ENCODE assay signal across 24 cellular contexts in genomic region chr11:103552086-103552485, GRCh38.
"Had no signal": no experiment of that assay in that cellular context is flagged by ENCODE, and none has a peak within 500 bp of the region (broad histone marks: within the 10 kb centered on the region; RNA-seq: fewer than 3 reads in every experiment).

No MANE protein-coding gene starts in this region.

- H3K4me1 ChIP-seq: foreskin keratinocyte, parathyroid adenoma, psoas muscle, suprapubic skin, thyroid gland had no signal

- H3K27me3 Mint-ChIP-seq: dendritic cell treated with granulocyte-macrophage colony-stimulating factor and Interleukin-4, amounts not matched to agents 40 ng/mL and 50 ng/mL, for 4 days; type B pancreatic cell had no signal

- H3K27me3 ChIP-seq: foreskin keratinocyte, suprapubic skin, thyroid gland had no signal

- DNase-seq: cerebellar nuclear complex; effector CD4-positive, alpha-beta T cell; endodermal cell; foreskin keratinocyte; immature natural killer cell; kidney; left cardiac atrium; left ventricle myocardium inferior; mesendoderm; naive B cell; occipital lobe; psoas muscle; stimulated activated CD4-positive, alpha-beta T cell treated with anti-CD3 and anti-CD28 coated beads, Interleukin-4, amount 100 ng/mL, for 1 hour; stimulated activated CD8-positive, alpha-beta memory T cell treated with anti-CD3 and anti-CD28 coated beads, Interleukin-4, amount 100 ng/mL, for 48 hours; stimulated activated naive CD8-positive, alpha-beta T cell treated with anti-CD3 and anti-CD28 coated beads, Interleukin-15, Interleukin-2, amounts not matched to agents 100 U/mL and 50 U/mL, for 24 hours; thyroid gland had no signal

- H3K27ac Mint-ChIP-seq: dendritic cell treated with granulocyte-macrophage colony-stimulating factor and Interleukin-4, amounts not matched to agents 40 ng/mL and 50 ng/mL, for 4 days; endodermal cell; immature natural killer cell; naive B cell; nephron; stimulated activated effector memory CD8-positive, alpha-beta T cell treated with anti-CD3 and anti-CD28 coated beads, Interleukin-12 subunit alpha, Interleukin-12 subunit beta, amount 100 ng/mL, for 72 hours; type B pancreatic cell had no signal

- H3K36me3 Mint-ChIP-seq: immature natural killer cell; naive B cell; stimulated activated effector memory CD8-positive, alpha-beta T cell treated with anti-CD3 and anti-CD28 coated beads, Interleukin-12 subunit alpha, Interleukin-12 subunit beta, amount 100 ng/mL, for 72 hours; type B pancreatic cell had no signal

- H3K9me3 Mint-ChIP-seq: dendritic cell treated with granulocyte-macrophage colony-stimulating factor and Interleukin-4, amounts not matched to agents 40 ng/mL and 50 ng/mL, for 4 days; endodermal cell; nephron; stimulated activated effector memory CD8-positive, alpha-beta T cell treated with anti-CD3 and anti-CD28 coated beads, Interleukin-12 subunit alpha, Interleukin-12 subunit beta, amount 100 ng/mL, for 72 hours; type B pancreatic cell had no signal

- H3K27ac ChIP-seq: foreskin keratinocyte, left ventricle myocardium inferior, parathyroid adenoma, psoas muscle, suprapubic skin, thyroid gland had no signal

- H3K4me3 Mint-ChIP-seq: dendritic cell treated with granulocyte-macrophage colony-stimulating factor and Interleukin-4, amounts not matched to agents 40 ng/mL and 50 ng/mL, for 4 days; endodermal cell; immature natural killer cell; naive B cell; nephron; stimulated activated effector memory CD8-positive, alpha-beta T cell treated with anti-CD3 and anti-CD28 coated beads, Interleukin-12 subunit alpha, Interleukin-12 subunit beta, amount 100 ng/mL, for 72 hours; type B pancreatic cell had no signal

- H3K4me3 ChIP-seq: left ventricle myocardium inferior, lung, psoas muscle, suprapubic skin, thyroid gland had no signal

- H3K79me2 ChIP-seq: parathyroid adenoma had no signal

- ATAC-seq: esophagus mucosa; foreskin keratinocyte; psoas muscle; stimulated activated naive CD8-positive, alpha-beta T cell treated with anti-CD3 and anti-CD28 coated beads, Interleukin-15, Interleukin-2, amounts not matched to agents 100 U/mL and 50 U/mL, for 24 hours had no signal

- H3K9me3 ChIP-seq: left ventricle myocardium inferior, psoas muscle, suprapubic skin, thyroid gland had no signal

- H2AFZ ChIP-seq: parathyroid adenoma had no signal

- H3K36me3 ChIP-seq: left ventricle myocardium inferior, suprapubic skin, thyroid gland had no signal

- H3K4me1 Mint-ChIP-seq: endodermal cell; immature natural killer cell; naive B cell; stimulated activated effector memory CD8-positive, alpha-beta T cell treated with anti-CD3 and anti-CD28 coated beads, Interleukin-12 subunit alpha, Interleukin-12 subunit beta, amount 100 ng/mL, for 72 hours had no signal
